ENCODE assay signal across 12 cellular contexts in the genomic region with DNA sequence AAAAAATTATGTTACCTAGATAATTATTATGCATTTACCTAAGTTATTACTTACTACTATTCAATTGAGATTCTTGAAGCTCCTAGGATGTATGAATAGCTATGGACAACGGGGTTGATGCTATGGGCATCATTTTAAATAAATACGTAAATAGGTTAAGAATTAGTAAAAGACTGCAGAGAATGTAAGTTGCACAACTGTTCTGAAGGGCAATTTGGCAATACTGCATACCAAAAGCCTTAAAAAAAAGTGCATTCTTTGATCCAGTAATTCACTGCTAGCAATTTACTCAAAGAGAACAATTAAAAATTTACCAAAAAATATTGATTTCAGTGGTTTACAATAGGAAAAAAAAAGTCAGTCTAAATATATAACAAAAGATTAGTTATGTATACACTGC. TPM values are rescaled to one million over a fixed set of nuclear protein-coding genes. Genes with fewer than 3 reads are reported as not detected.
A peak's percentile ranks its signal among the peaks of the same experiment; 100 is the strongest.
DNase-seq lines count a peak whose midpoint lies in the region; ATAC-seq, FAIRE-seq and TF ChIP-seq lines count a peak whose summit lies in the region.
"Had no signal": no experiment of that assay in that cellular context is flagged by ENCODE, and none has a peak within 500 bp of the region (broad histone marks: within the 10 kb centered on the region; RNA-seq: fewer than 3 reads in every experiment).

No MANE protein-coding gene starts in this region.

- H3K27me3 ChIP-seq in heart left ventricle (no peaks in the 10 kb centered on the region), upper lobe of right lung (no peaks in the 10 kb centered on the region)

- DNase-seq in heart left ventricle (no peak), Right ventricle myocardium inferior (ENCODE audit: missing footprints) (no peak), foreskin fibroblast (peak; percentile 59 to 80), upper lobe of right lung (no peak), NCI-H774 (lab: John Stamatoyannopoulos, UW) (no peak), D721Med (ENCODE audit: insufficient read length, low spot score) (no peak)
- DNase-seq in activated CD8-positive, alpha-beta T cell treated with anti-CD3 and anti-CD28 coated beads for 36 hours = no peak
- no peak for DNase-seq in effector CD8-positive, alpha-beta T cell (lab: John Stamatoyannopoulos, UW)
- DNase-seq: aorta, SHP77 had no signal

- H3K27me3 Mint-ChIP-seq in activated CD8-positive, alpha-beta T cell treated with anti-CD3 and anti-CD28 coated beads for 36 hours = no peaks in the 10 kb centered on the region

- no peak for FAIRE-seq in D721Med (lab: Jason Lieb, UNC)

- intact Hi-C loops in heart left ventricle (cut with DNase I) (loop anchor here in 2 of 10 donors (5.0 to 10.0 kb wide), 2 partner anchors 160 to 347 kb away; partner anchors contain the start of gene SMG7 (in 1 of the 2)), Right ventricle myocardium inferior (cut with DNase I) (no loop called here), upper lobe of right lung (cut with DNase I) (no loop called here)
- intact Hi-C loops in activated CD8-positive, alpha-beta T cell treated with anti-CD3 and anti-CD28 coated beads for 36 hours (cut with micrococcal nuclease) = loop anchor here (5.0 kb wide), 1 partner anchor 160 kb away; the partner anchor contains the start of gene SMG7

- peak overlapping the region in 5 of 12 donors; percentile 90 to 96 (median 95) for H3K27ac ChIP-seq in heart left ventricle
- H3K27ac ChIP-seq in upper lobe of right lung = peak overlapping the region; percentile 24

- no peak overlapping the region for H3K27ac Mint-ChIP-seq in activated CD8-positive, alpha-beta T cell treated with anti-CD3 and anti-CD28 coated beads for 36 hours

- TF ChIP-seq CTCF in heart left ventricle (IDR thresholded peaks at IDR 0.05) (no peak), foreskin fibroblast (IDR thresholded peaks at IDR 0.05; ENCODE audit: low read depth, low read length) (no peak), upper lobe of right lung (IDR thresholded peaks at IDR 0.05) (no peak), D721Med (IDR thresholded peaks at IDR 0.05; ENCODE audit: insufficient read depth, missing control alignments) (no peak)
- TF ChIP-seq CTCF in activated CD8-positive, alpha-beta T cell treated with anti-CD3 and anti-CD28 coated beads for 36 hours (IDR thresholded peaks at IDR 0.05) = no peak

- H3K36me3 Mint-ChIP-seq in activated CD8-positive, alpha-beta T cell treated with anti-CD3 and anti-CD28 coated beads for 36 hours (ENCODE audit: low read depth) = peaks cover 34% of the 10 kb centered on the region

- WGBS in heart left ventricle, 4 donors = 48 to 53% (median 51%) methylated on average over 2 of the region's 2 CpGs

- peak overlapping the region in 8 of 12 donors; percentile 6 to 95 (median 83) for H3K4me3 ChIP-seq in heart left ventricle
- H3K4me3 ChIP-seq in foreskin fibroblast (ENCODE audit: low read depth in 1 of 2, low read length in 2 of 2) = peak overlapping the region; percentile 84 to 88
- peak overlapping the region; percentile 88 for H3K4me3 ChIP-seq in upper lobe of right lung
- H3K4me3 ChIP-seq: lung had no signal

- POLR2A ChIA-PET in activated CD8-positive, alpha-beta T cell treated with anti-CD3 and anti-CD28 coated beads for 36 hours (lab: Charles Lee) = no interaction called here

- no peaks in the 10 kb centered on the region for H3K9me3 ChIP-seq in heart left ventricle
- H3K9me3 ChIP-seq in upper lobe of right lung = no peaks in the 10 kb centered on the region

- H3K4me3 Mint-ChIP-seq in activated CD8-positive, alpha-beta T cell treated with anti-CD3 and anti-CD28 coated beads for 36 hours = peak overlapping the region; percentile 89

- no peak for TF ChIP-seq POLR2A in heart left ventricle (IDR thresholded peaks at IDR 0.05)

- H3K4me1 Mint-ChIP-seq in activated CD8-positive, alpha-beta T cell treated with anti-CD3 and anti-CD28 coated beads for 36 hours (ENCODE audit: low read depth) = peaks cover 63% of the 10 kb centered on the region

- no peaks in the 10 kb centered on the region for H3K9me3 Mint-ChIP-seq in activated CD8-positive, alpha-beta T cell treated with anti-CD3 and anti-CD28 coated beads for 36 hours

- H3K36me3 ChIP-seq in heart left ventricle (peaks cover 0 to 57% (median 50%) of the 10 kb centered on the region in 9 donors), upper lobe of right lung (peaks cover 45% of the 10 kb centered on the region)

- peaks cover 0 to 80% (median 49%) of the 10 kb centered on the region in 12 donors for H3K4me1 ChIP-seq in heart left ventricle
- H3K4me1 ChIP-seq in upper lobe of right lung = peaks cover 59% of the 10 kb centered on the region

- CTCF ChIA-PET in activated CD8-positive, alpha-beta T cell treated with anti-CD3 and anti-CD28 coated beads for 36 hours (lab: Charles Lee) = interaction anchor here (0.7 to 4.2 kb wide), 6 partner anchors 17 to 284 kb away, joined by 3 to 33 read pairs (median 8); partner anchors contain the start of genes APOBEC4 and NCF2

- ATAC-seq in heart left ventricle (no peak), Right ventricle myocardium inferior (no peak), upper lobe of right lung (no peak)
- no peak for ATAC-seq in activated CD8-positive, alpha-beta T cell treated with anti-CD3 and anti-CD28 coated beads for 36 hours

RNA-seq across cellular contexts. Expression of gene ARPC5, which starts 3.5 kb away (rescaled TPM):
- total RNA-seq in heart left ventricle (100 to 1,000 TPM in 1 of 9 donors, 10 to 100 TPM in 8; 24.6 to 105 (median 31.3) TPM), Right ventricle myocardium inferior (40.2 TPM), upper lobe of right lung (181 TPM)
- 10 to 100 TPM; 26.0 to 62.0 TPM for polyA plus RNA-seq in heart left ventricle
- total RNA-seq in activated CD8-positive, alpha-beta T cell treated with anti-CD3 and anti-CD28 coated beads for 36 hours = 100 to 1,000 TPM; 128 to 134 TPM

RNA-seq across cellular contexts. Expression of gene APOBEC4, which starts 21.0 kb away (rescaled TPM):
- total RNA-seq in heart left ventricle (not detected), Right ventricle myocardium inferior (not detected), upper lobe of right lung (not detected)
- polyA plus RNA-seq in heart left ventricle = under 1 TPM in 1 of 2 donors, not detected in 1; 0.30 TPM
- not detected for total RNA-seq in activated CD8-positive, alpha-beta T cell treated with anti-CD3 and anti-CD28 coated beads for 36 hours
- total RNA-seq: aorta, Daoy had no signal
- polyA plus RNA-seq: aorta had no signal

RNA-seq across cellular contexts. Expression of gene NCF2, which starts 41.8 kb away (rescaled TPM):
- total RNA-seq in heart left ventricle = 10 to 100 TPM in 2 of 9 donors, 1 to 10 TPM in 7; 2.6 to 51.2 (median 5.1) TPM
- 1 to 10 TPM; 1.3 to 2.5 TPM for polyA plus RNA-seq in heart left ventricle
- 6.7 TPM for total RNA-seq in Right ventricle myocardium inferior
- total RNA-seq in activated CD8-positive, alpha-beta T cell treated with anti-CD3 and anti-CD28 coated beads for 36 hours = 1 to 10 TPM; 4.2 to 4.7 TPM
- 144 TPM for total RNA-seq in upper lobe of right lung

Comparison
In these comparisons a context has a peak if more than half of its experiments do, and no peak if none do; other contexts are left out.
1. DNase-seq: peak in foreskin fibroblast (2 of 2); none in heart left ventricle (0 of 5), Right ventricle myocardium inferior (single experiment), activated CD8-positive, alpha-beta T cell treated with anti-CD3 and anti-CD28 coated beads for 36 hours (single experiment), upper lobe of right lung (single experiment), NCI-H774 (single experiment), D721Med (single experiment) and effector CD8-positive, alpha-beta T cell (single experiment).
2. Peak in every context shown above with its lines, with median percentiles within 50 percentile points of each other: H3K4me3 ChIP-seq.